ENCODE assay signal across 2 cellular contexts in the genomic region with DNA sequence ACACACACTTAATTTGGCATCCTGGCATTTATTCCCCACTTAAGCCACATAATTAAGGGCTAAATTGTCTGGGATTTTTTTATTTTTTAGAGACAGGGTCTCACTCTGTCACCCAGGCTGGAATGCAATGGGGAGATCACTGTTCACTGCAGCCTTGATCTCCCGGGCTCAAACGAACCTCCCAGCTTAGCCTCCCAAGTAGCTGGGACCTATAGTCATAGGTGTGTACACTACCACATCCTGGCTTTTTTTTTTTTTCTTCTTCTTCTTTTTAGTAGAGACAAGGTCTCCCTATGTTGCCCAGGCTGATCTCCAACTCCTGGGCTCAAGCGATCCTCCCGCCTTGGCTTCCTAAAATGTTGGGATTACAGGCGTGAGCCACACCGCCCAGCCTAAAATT.
TF ChIP-seq lines count a peak whose summit lies in the region.

No MANE protein-coding gene starts in this region.

TF ChIP-seq in HepG2, 621 proteins besides CTCF, POLR2A, EP300 and RAD21:
- TF ChIP-seq, protein P1, sequence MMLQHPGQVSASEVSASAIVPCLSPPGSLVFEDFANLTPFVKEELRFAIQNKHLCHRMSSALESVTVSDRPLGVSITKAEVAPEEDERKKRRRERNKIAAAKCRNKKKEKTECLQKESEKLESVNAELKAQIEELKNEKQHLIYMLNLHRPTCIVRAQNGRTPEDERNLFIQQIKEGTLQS (CRISPR knock-in tag; IDR thresholded peaks at IDR 0.05), result no peak
- TF ChIP-seq, protein P2, sequence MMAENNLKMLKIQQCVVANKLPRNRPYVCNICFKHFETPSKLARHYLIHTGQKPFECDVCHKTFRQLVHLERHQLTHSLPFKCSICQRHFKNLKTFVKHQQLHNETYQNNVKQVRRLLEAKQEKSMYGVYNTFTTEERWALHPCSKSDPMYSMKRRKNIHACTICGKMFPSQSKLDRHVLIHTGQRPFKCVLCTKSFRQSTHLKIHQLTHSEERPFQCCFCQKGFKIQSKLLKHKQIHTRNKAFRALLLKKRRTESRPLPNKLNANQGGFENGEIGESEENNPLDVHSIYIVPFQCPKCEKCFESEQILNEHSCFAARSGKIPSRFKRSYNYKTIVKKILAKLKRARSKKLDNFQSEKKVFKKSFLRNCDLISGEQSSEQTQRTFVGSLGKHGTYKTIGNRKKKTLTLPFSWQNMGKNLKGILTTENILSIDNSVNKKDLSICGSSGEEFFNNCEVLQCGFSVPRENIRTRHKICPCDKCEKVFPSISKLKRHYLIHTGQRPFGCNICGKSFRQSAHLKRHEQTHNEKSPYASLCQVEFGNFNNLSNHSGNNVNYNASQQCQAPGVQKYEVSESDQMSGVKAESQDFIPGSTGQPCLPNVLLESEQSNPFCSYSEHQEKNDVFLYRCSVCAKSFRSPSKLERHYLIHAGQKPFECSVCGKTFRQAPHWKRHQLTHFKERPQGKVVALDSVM (CRISPR knock-in tag; IDR thresholded peaks at IDR 0.05), result peak; percentile 59; the same call in 1 of the 2 replicates
- TF ChIP-seq ZNF12 (CRISPR knock-in tag; IDR thresholded peaks at IDR 0.05), result 0 out of 2 replicates have a peak, but pooled peaks have one; percentile 62
- TF ChIP-seq, protein P3, sequence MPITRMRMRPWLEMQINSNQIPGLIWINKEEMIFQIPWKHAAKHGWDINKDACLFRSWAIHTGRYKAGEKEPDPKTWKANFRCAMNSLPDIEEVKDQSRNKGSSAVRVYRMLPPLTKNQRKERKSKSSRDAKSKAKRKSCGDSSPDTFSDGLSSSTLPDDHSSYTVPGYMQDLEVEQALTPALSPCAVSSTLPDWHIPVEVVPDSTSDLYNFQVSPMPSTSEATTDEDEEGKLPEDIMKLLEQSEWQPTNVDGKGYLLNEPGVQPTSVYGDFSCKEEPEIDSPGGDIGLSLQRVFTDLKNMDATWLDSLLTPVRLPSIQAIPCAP (CRISPR knock-in tag; IDR thresholded peaks at IDR 0.05; ENCODE audit: low read depth), result no peak
- TF ChIP-seq CBX5 (CRISPR knock-in tag; IDR thresholded peaks at IDR 0.05; ENCODE audit: borderline replicate concordance), result no peak
- TF ChIP-seq, protein P4, sequence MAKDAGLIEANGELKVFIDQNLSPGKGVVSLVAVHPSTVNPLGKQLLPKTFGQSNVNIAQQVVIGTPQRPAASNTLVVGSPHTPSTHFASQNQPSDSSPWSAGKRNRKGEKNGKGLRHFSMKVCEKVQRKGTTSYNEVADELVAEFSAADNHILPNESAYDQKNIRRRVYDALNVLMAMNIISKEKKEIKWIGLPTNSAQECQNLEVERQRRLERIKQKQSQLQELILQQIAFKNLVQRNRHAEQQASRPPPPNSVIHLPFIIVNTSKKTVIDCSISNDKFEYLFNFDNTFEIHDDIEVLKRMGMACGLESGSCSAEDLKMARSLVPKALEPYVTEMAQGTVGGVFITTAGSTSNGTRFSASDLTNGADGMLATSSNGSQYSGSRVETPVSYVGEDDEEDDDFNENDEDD (CRISPR knock-in tag; IDR thresholded peaks at IDR 0.05; ENCODE audit: borderline replicate concordance), result no peak
- TF ChIP-seq ELF3 (CRISPR knock-in tag; IDR thresholded peaks at IDR 0.05), result no peak
- TF ChIP-seq IKZF4 (CRISPR knock-in tag; IDR thresholded peaks at IDR 0.05; ENCODE audit: borderline replicate concordance, low read depth, not compliant biosample characterization), result no peak
- no peak for TF ChIP-seq PCBP2 (optimal IDR thresholded peaks at IDR 0.05; ENCODE audit: low read depth, low read length, poor library complexity, severe bottlenecking)
- TF ChIP-seq PHF21A (CRISPR knock-in tag; IDR thresholded peaks at IDR 0.05), result no peak
- TF ChIP-seq RCOR2 (CRISPR knock-in tag; IDR thresholded peaks at IDR 0.05), result no peak

TF ChIP-seq in HEK293, 187 proteins besides CTCF, POLR2A, EP300 and RAD21:
- TF ChIP-seq ZNF558 (tag by site-specific recombination; IDR thresholded peaks at IDR 0.05), result no peak
- no peak for TF ChIP-seq HOXA7 (CRISPR knock-in tag; IDR thresholded peaks at IDR 0.05; ENCODE audit: borderline replicate concordance)
- no peak for TF ChIP-seq ZNF48 (tag by site-specific recombination; IDR thresholded peaks at IDR 0.05)
- TF ChIP-seq, protein P5, sequence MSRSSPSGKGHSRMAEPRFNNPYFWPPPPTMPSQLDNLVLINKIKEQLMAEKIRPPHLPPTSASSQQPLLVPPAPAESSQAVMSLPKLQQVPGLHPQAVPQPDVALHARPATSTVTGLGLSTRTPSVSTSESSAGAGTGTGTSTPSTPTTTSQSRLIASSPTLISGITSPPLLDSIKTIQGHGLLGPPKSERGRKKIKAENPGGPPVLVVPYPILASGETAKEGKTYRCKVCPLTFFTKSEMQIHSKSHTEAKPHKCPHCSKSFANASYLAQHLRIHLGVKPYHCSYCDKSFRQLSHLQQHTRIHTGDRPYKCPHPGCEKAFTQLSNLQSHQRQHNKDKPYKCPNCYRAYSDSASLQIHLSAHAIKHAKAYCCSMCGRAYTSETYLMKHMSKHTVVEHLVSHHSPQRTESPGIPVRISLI (tag by site-specific recombination; IDR thresholded peaks at IDR 0.05), result peak; percentile 31; the same call in 1 of the 2 replicates
TF ChIP-seq in HEK293: peak in this region for 1.
